ENCODE assay signal across 10 cellular contexts in genomic region chr4:56531149-56531770, GRCh38. TPM values are rescaled to one million over a fixed set of nuclear protein-coding genes. Genes with fewer than 3 reads are reported as not detected.
A peak's percentile ranks its signal among the peaks of the same experiment; 100 is the strongest.
DNase-seq lines count a peak whose midpoint lies in the region; ATAC-seq, FAIRE-seq and TF ChIP-seq lines count a peak whose summit lies in the region.
"Had no signal": no experiment of that assay in that cellular context is flagged by ENCODE, and none has a peak within 500 bp of the region (broad histone marks: within the 10 kb centered on the region; RNA-seq: fewer than 3 reads in every experiment).

No MANE protein-coding gene starts in this region.

- DNase-seq in left ventricle myocardium inferior, result no peak
- DNase-seq in Right ventricle myocardium inferior (ENCODE audit: missing footprints), result no peak
- DNase-seq in coronary artery (ENCODE audit: low spot score), result no peak
- no peak for DNase-seq in D721Med (ENCODE audit: insufficient read length, low spot score)
- DNase-seq in GM12892 (ENCODE audit: insufficient read length), result no peak
- DNase-seq in NCI-H345 (lab: John Stamatoyannopoulos, UW), result no peak
- DNase-seq: activated CD4-positive, alpha-beta T cell treated with anti-CD3 and anti-CD28 coated beads, Interleukin-2, amount 10 ng/mL, durations not matched to agents 7 days and 5 days had no signal

- H3K9ac ChIP-seq in mucosa of rectum (ENCODE audit: low read depth in 1 of 2, low read length in 2 of 2), result no peak overlapping the region

- H3K4me3 ChIP-seq in left ventricle myocardium inferior (peak overlapping the region; percentile 71), coronary artery (peak overlapping the region; percentile 73), mucosa of rectum (ENCODE audit: low read length in 2 of 2) (peak overlapping the region; percentile 58 to 76)
- H3K4me3 ChIP-seq: mucosa of descending colon had no signal

- no peak overlapping the region for H3K27ac ChIP-seq in left ventricle myocardium inferior (replicated peaks)
- H3K27ac ChIP-seq in coronary artery, result no peak overlapping the region
- H3K27ac ChIP-seq in mucosa of rectum (ENCODE audit: low read depth in 2 of 2, low read length in 2 of 2), result no peak overlapping the region

- no peak for FAIRE-seq in D721Med (lab: Jason Lieb, UNC)
- no peak for FAIRE-seq in GM12892 (lab: Jason Lieb, UNC)

- peaks cover 65% of the 10 kb centered on the region for H3K27me3 ChIP-seq in left ventricle myocardium inferior (ENCODE audit: low read depth)
- H3K27me3 ChIP-seq in mucosa of rectum (ENCODE audit: control insufficient read depth in 2 of 2, insufficient read depth in 2 of 2, low read length in 2 of 2), result peaks cover 4 to 12% of the 10 kb centered on the region in 2 donors

- TF ChIP-seq POLR2A in GM12892 (IDR thresholded peaks at IDR 0.05; ENCODE audit: low read depth, low read length), result no peak

- H3K4me1 ChIP-seq in left ventricle myocardium inferior (peaks cover 17% of the 10 kb centered on the region), mucosa of rectum (ENCODE audit: control insufficient read depth in 2 of 2, insufficient read depth in 2 of 2, low read length in 2 of 2) (no peaks in the 10 kb centered on the region)

- ATAC-seq in Right ventricle myocardium inferior (no peak), HG02678 (IDR thresholded peaks at IDR 0.05; ENCODE audit: unreplicated experiment) (no peak)

- H3K9me3 ChIP-seq in left ventricle myocardium inferior (replicated peaks) (no peaks in the 10 kb centered on the region), mucosa of rectum (ENCODE audit: control insufficient read depth in 2 of 2, low read length in 2 of 2) (no peaks in the 10 kb centered on the region)
- H3K9me3 ChIP-seq: mucosa of descending colon had no signal

- intact Hi-C loops in left ventricle myocardium inferior (cut with micrococcal nuclease) (no loop called here), Right ventricle myocardium inferior (cut with DNase I) (no loop called here)

- H3K36me3 ChIP-seq in left ventricle myocardium inferior, result no peaks in the 10 kb centered on the region
- H3K36me3 ChIP-seq in mucosa of rectum (ENCODE audit: control insufficient read depth in 2 of 2, insufficient read depth in 2 of 2, low read length in 2 of 2), result no peaks in the 10 kb centered on the region

- TF ChIP-seq CTCF in left ventricle myocardium inferior (IDR thresholded peaks at IDR 0.05; ENCODE audit: borderline replicate concordance), result no peak
- TF ChIP-seq CTCF in coronary artery (IDR thresholded peaks at IDR 0.05), result no peak
- TF ChIP-seq CTCF in D721Med (IDR thresholded peaks at IDR 0.05; ENCODE audit: insufficient read depth, missing control alignments), result no peak

RNA-seq across cellular contexts. Expression of gene ARL9, which starts 25.7 kb away (rescaled TPM):
- not detected for total RNA-seq in left ventricle myocardium inferior
- total RNA-seq in Right ventricle myocardium inferior, result not detected
- polyA plus RNA-seq in GM12892 (2012; ENCODE audit: missing spikeins), result not detected
